ENCODE assay signal across 8 cellular contexts in genomic region chr3:183161552-183162345, GRCh38. TPM values are rescaled to one million over a fixed set of nuclear protein-coding genes. Genes with fewer than 3 reads are reported as not detected.
A peak's percentile ranks its signal among the peaks of the same experiment; 100 is the strongest.
DNase-seq lines count a peak whose midpoint lies in the region; ATAC-seq, FAIRE-seq and TF ChIP-seq lines count a peak whose summit lies in the region.

No MANE protein-coding gene starts in this region.

- no peak overlapping the region for H4K5ac ChIP-seq in mesendoderm (ENCODE audit: low read length)

- TF ChIP-seq CTCF in HL-60 (IDR thresholded peaks at IDR 0.05; ENCODE audit: insufficient read depth, low read length) (no peak), brain microvascular endothelial cell (IDR thresholded peaks at IDR 0.05; ENCODE audit: low read depth, low read length, missing control alignments) (no peak), D721Med (IDR thresholded peaks at IDR 0.05; ENCODE audit: insufficient read depth, missing control alignments) (no peak)

- peak; percentile 56 for ATAC-seq in GM18505 (IDR thresholded peaks at IDR 0.05; ENCODE audit: unreplicated experiment)
- ATAC-seq in GM21423 (IDR thresholded peaks at IDR 0.05; ENCODE audit: unreplicated experiment) = peak; percentile 67

- H3K27ac ChIP-seq in HL-60 (replicated peaks) = no peak overlapping the region
- H3K27ac ChIP-seq in brain microvascular endothelial cell = no peak overlapping the region
- H3K27ac ChIP-seq in mesendoderm (ENCODE audit: low read depth, low read length) = no peak overlapping the region

- H3K4me2 ChIP-seq in mesendoderm (ENCODE audit: low read length) = peak overlapping the region; percentile 73

- no peak overlapping the region for H2BK120ac ChIP-seq in mesendoderm (ENCODE audit: low read depth, low read length)

- no peak overlapping the region for H2BK15ac ChIP-seq in mesendoderm (replicated peaks; ENCODE audit: low read depth)

- no peak overlapping the region for H2BK5ac ChIP-seq in mesendoderm (ENCODE audit: low read length)

- TF ChIP-seq POLR2A in GM18505 (IDR thresholded peaks at IDR 0.05; ENCODE audit: borderline replicate concordance, extremely low read depth, insufficient read depth, insufficient read length) = peak; percentile 28

- H3K23ac ChIP-seq in mesendoderm (ENCODE audit: low read length) = no peak overlapping the region

- no peak overlapping the region for H4K8ac ChIP-seq in mesendoderm (ENCODE audit: low read depth, low read length)

- no peak overlapping the region for H3K9ac ChIP-seq in mesendoderm (ENCODE audit: low read length)

- H3K79me1 ChIP-seq in mesendoderm (ENCODE audit: low read length) = no peaks in the 10 kb centered on the region

- H3K4me3 ChIP-seq in HL-60 (replicated peaks; ENCODE audit: insufficient read depth, low read length) (peak overlapping the region; percentile 48; the same call in 1 of the 2 replicates), brain microvascular endothelial cell (ENCODE audit: low read depth, low read length) (peak overlapping the region; percentile 56), mesendoderm (ENCODE audit: low read length) (no peak overlapping the region)

- no CpG with 5 or more reads among the region's 25 CpGs for WGBS in mesendoderm (ENCODE audit: extremely low coverage, insufficient coverage, low lambda C conversion rate)

- H3K27me3 ChIP-seq in HL-60 (ENCODE audit: insufficient read depth, poor library complexity, severe bottlenecking) (no peaks in the 10 kb centered on the region), brain microvascular endothelial cell (replicated peaks) (no peaks in the 10 kb centered on the region), mesendoderm (ENCODE audit: insufficient read depth, low read length, poor library complexity) (no peaks in the 10 kb centered on the region)

- H3K4ac ChIP-seq in mesendoderm (ENCODE audit: low read depth, low read length) = no peak overlapping the region

- H3K36me3 ChIP-seq in brain microvascular endothelial cell (replicated peaks) (no peaks in the 10 kb centered on the region), mesendoderm (ENCODE audit: control insufficient read depth, insufficient read depth, low read length) (no peaks in the 10 kb centered on the region)

- H3K18ac ChIP-seq in mesendoderm (ENCODE audit: low read length) = no peak overlapping the region

- H3K79me2 ChIP-seq in mesendoderm (ENCODE audit: control insufficient read depth, insufficient read depth, low read length) = no peaks in the 10 kb centered on the region

- in situ Hi-C loops in brain microvascular endothelial cell (cut with HindIII; ENCODE audit: low pct_ligation_motif_present, low sequenced_read_pairs) = no loop called here

- DNase-seq in HL-60 (ENCODE audit: low read depth in 1 of 2, low spot score in 1 of 2) = peak in 1 of 2 experiments; percentile 9
- DNase-seq in brain microvascular endothelial cell = no peak
- DNase-seq in mesendoderm = peak; percentile 93
- no peak for DNase-seq in D721Med (ENCODE audit: insufficient read length, low spot score)
- no peak for DNase-seq in T1000 (lab: John Stamatoyannopoulos, UW)
- no peak for DNase-seq in foreskin melanocyte

- no peak for FAIRE-seq in D721Med (lab: Jason Lieb, UNC)

- H2AK5ac ChIP-seq in mesendoderm (ENCODE audit: low read length) = no peak overlapping the region

- H3K4me1 ChIP-seq in mesendoderm (ENCODE audit: control insufficient read depth, low read depth, low read length) = no peaks in the 10 kb centered on the region

- no peak overlapping the region for H3K56ac ChIP-seq in mesendoderm (ENCODE audit: low read length)

RNA-seq across cellular contexts. Expression of gene LAMP3, which starts 0.8 kb away (rescaled TPM):
- 0.95 TPM for polyA plus RNA-seq in mesendoderm (2013, experiment 1 of 2)
- 1.3 TPM for polyA plus RNA-seq in mesendoderm (2013, experiment 2 of 2)
